Comparison of ENCODE assay signal across 2 cellular contexts in genomic region chr1:23574265-23574754, GRCh38.
TF ChIP-seq lines count a peak whose summit lies in the region.

No MANE protein-coding gene starts in this region.

TF ChIP-seq in A549, 52 proteins besides CTCF, POLR2A, EP300 and RAD21:
- no peak for TF ChIP-seq ZNF302 (CRISPR knock-in tag; IDR thresholded peaks at IDR 0.05)
- no peak for TF ChIP-seq ESRRA (IDR thresholded peaks at IDR 0.05; ENCODE audit: borderline replicate concordance, low read length)
- no peak for TF ChIP-seq MAFK (IDR thresholded peaks at IDR 0.05; ENCODE audit: partially characterized antibody)
- TF ChIP-seq EHF (CRISPR knock-in tag; IDR thresholded peaks at IDR 0.05) = no peak
- TF ChIP-seq BHLHE40 (IDR thresholded peaks at IDR 0.05; ENCODE audit: low read depth, low read length) = no peak
- no peak for TF ChIP-seq CEBPB (IDR thresholded peaks at IDR 0.05)
- no peak for TF ChIP-seq TP53 (CRISPR knock-in tag; IDR thresholded peaks at IDR 0.05)
- TF ChIP-seq NPAS2 (CRISPR knock-in tag; IDR thresholded peaks at IDR 0.05; ENCODE audit: borderline replicate concordance) = no peak
- TF ChIP-seq CBX8 (IDR thresholded peaks at IDR 0.05) = no peak
- TF ChIP-seq RCOR1 (IDR thresholded peaks at IDR 0.05; ENCODE audit: low read depth, low read length) = no peak
- no peak for TF ChIP-seq HDAC2 (IDR thresholded peaks at IDR 0.05)
- no peak for TF ChIP-seq HES2 (IDR thresholded peaks at IDR 0.05)
- no peak for TF ChIP-seq E2F6 (IDR thresholded peaks at IDR 0.05; ENCODE audit: borderline replicate concordance, low read depth)

TF ChIP-seq in GM12878, 131 proteins besides CTCF, POLR2A, EP300 and RAD21 (continues in another document):
- no peak for TF ChIP-seq PKNOX1 (IDR thresholded peaks at IDR 0.05)
- peak; percentile 81 for TF ChIP-seq CREB1 (IDR thresholded peaks at IDR 0.05; ENCODE audit: low read depth)
- TF ChIP-seq HSF1 (IDR thresholded peaks at IDR 0.05; ENCODE audit: low read depth, low read length) = no peak
- peak; percentile 63; the same call in 1 of the 2 replicates for TF ChIP-seq TCF12 (IDR thresholded peaks at IDR 0.05; ENCODE audit: low read depth, low read length)
- TF ChIP-seq ATF7 (IDR thresholded peaks at IDR 0.05; ENCODE audit: low read depth) = peak; percentile 46; the same call in 1 of the 2 replicates
- peak; percentile 96 for TF ChIP-seq PAX5 (IDR thresholded peaks at IDR 0.05; ENCODE audit: borderline replicate concordance, low read depth, low read length)
- no peak for TF ChIP-seq ATF3 (IDR thresholded peaks at IDR 0.05; ENCODE audit: borderline replicate concordance, extremely low read depth, low read depth, low read length)
- TF ChIP-seq ZNF207 (IDR thresholded peaks at IDR 0.05; ENCODE audit: borderline replicate concordance) = no peak
- TF ChIP-seq SREBF2 (IDR thresholded peaks at IDR 0.05; ENCODE audit: low read length) = no peak
- no peak for TF ChIP-seq ESRRA (IDR thresholded peaks at IDR 0.05; ENCODE audit: low read length)
- peak; percentile 76 to 82 for TF ChIP-seq IKZF2 (IDR thresholded peaks at IDR 0.05)
- TF ChIP-seq CBFB (IDR thresholded peaks at IDR 0.05; ENCODE audit: low read depth) = peak; percentile 80
- no peak for TF ChIP-seq POLR2AphosphoS2 (IDR thresholded peaks at IDR 0.05; ENCODE audit: low read depth, low read length)
- no peak for TF ChIP-seq ZNF384 (IDR thresholded peaks at IDR 0.05; ENCODE audit: borderline replicate concordance, low read depth, low read length)
- no peak for TF ChIP-seq SIN3A (IDR thresholded peaks at IDR 0.05; ENCODE audit: low read depth, low read length)
- TF ChIP-seq STAT3 (IDR thresholded peaks at IDR 0.05; ENCODE audit: low read depth, low read length) = no peak
- 0 out of 2 replicates have a peak, but pooled peaks have one; percentile 37 for TF ChIP-seq TCF7 (IDR thresholded peaks at IDR 0.05; ENCODE audit: borderline replicate concordance)
- TF ChIP-seq SMAD5 (IDR thresholded peaks at IDR 0.05; ENCODE audit: low read depth) = no peak
- no peak for TF ChIP-seq PBX3 (IDR thresholded peaks at IDR 0.05; ENCODE audit: insufficient replicate concordance, low read depth, low read length)
- no peak for TF ChIP-seq CBX5 (IDR thresholded peaks at IDR 0.05; ENCODE audit: low read depth)
- 0 out of 2 replicates have a peak, but pooled peaks have one; percentile 41 for TF ChIP-seq DPF2 (IDR thresholded peaks at IDR 0.05)
- no peak for TF ChIP-seq SRF (IDR thresholded peaks at IDR 0.05; ENCODE audit: low read depth in 2 of 2, low read length in 2 of 2)
- peak; percentile 91; the same call in 1 of the 2 replicates for TF ChIP-seq FOXM1 (IDR thresholded peaks at IDR 0.05; ENCODE audit: low read depth, low read length)
- TF ChIP-seq ATF2 (IDR thresholded peaks at IDR 0.05; ENCODE audit: low read length) = peak; percentile 90
- TF ChIP-seq ZBTB40 (IDR thresholded peaks at IDR 0.05; ENCODE audit: borderline replicate concordance) = no peak
- TF ChIP-seq RFX5 (IDR thresholded peaks at IDR 0.05; ENCODE audit: low read depth, low read length) = no peak
- no peak for TF ChIP-seq ZBTB4 (CRISPR knock-in tag; IDR thresholded peaks at IDR 0.05)
- no peak for TF ChIP-seq IRF5 (IDR thresholded peaks at IDR 0.05; ENCODE audit: borderline replicate concordance)
- 0 out of 2 replicates have a peak, but pooled peaks have one; percentile 8 for TF ChIP-seq GABPA (IDR thresholded peaks at IDR 0.05; ENCODE audit: low read depth)
- TF ChIP-seq NFXL1 (IDR thresholded peaks at IDR 0.05; ENCODE audit: borderline replicate concordance) = no peak
- TF ChIP-seq GATAD2B (conservative IDR thresholded peaks at IDR 0.05; ENCODE audit: low read depth) = peak; percentile 77; the same call in 1 of the 2 replicates
- TF ChIP-seq NRF1 (conservative IDR thresholded peaks at IDR 0.05; ENCODE audit: low read depth, low read length) = no peak
- TF ChIP-seq HCFC1 (IDR thresholded peaks at IDR 0.05; ENCODE audit: low read length) = no peak
- no peak for TF ChIP-seq SREBF1 (IDR thresholded peaks at IDR 0.05; ENCODE audit: low read length)
- no peak for TF ChIP-seq ZNF687 (IDR thresholded peaks at IDR 0.05)
- TF ChIP-seq EZH2 (IDR thresholded peaks at IDR 0.05; ENCODE audit: borderline replicate concordance, control insufficient read depth, low read depth, low read length) = no peak
- peak; percentile 86 for TF ChIP-seq NR2F1 (conservative IDR thresholded peaks at IDR 0.05)
- TF ChIP-seq IKZF1 (conservative IDR thresholded peaks at IDR 0.05) = peak; percentile 81
